Comparison of ENCODE assay signal across 23 cellular contexts in the genomic region with DNA sequence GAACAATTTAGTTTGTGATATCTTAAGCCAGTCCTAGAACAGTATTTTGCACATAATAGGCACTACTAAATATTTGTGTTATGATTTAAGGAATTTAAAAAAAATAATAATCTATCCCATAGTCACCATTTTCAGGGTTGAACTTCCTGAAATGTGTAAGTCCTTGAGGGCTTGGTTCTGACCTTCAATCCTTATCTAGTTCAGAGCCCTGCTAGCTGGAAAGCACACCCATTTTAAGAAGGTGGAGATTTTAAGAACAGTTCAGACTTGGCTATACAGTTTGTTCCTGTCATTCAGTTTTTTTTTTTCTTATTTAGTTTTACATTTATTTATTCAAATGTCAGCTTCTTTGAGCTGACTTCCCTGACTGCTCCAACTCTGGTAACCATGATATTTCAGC.
DNase-seq lines count a peak whose midpoint lies in the region; ATAC-seq, FAIRE-seq and TF ChIP-seq lines count a peak whose summit lies in the region.
"Had no signal": no experiment of that assay in that cellular context is flagged by ENCODE, and none has a peak within 500 bp of the region (broad histone marks: within the 10 kb centered on the region; RNA-seq: fewer than 3 reads in every experiment).

No MANE protein-coding gene starts in this region.

- H3K9me2 ChIP-seq in HCT116 (ENCODE audit: insufficient read depth): no peaks in the 10 kb centered on the region

- no peak overlapping the region for H2BK12ac ChIP-seq in neuronal stem cell (ENCODE audit: low read length)

- H3K27me3 ChIP-seq in HCT116 (ENCODE audit: insufficient read depth, low read length): no peaks in the 10 kb centered on the region
- no peaks in the 10 kb centered on the region for H3K27me3 ChIP-seq in left lung
- no peaks in the 10 kb centered on the region for H3K27me3 ChIP-seq in spleen (replicated peaks in 1 of 7)
- H3K27me3 ChIP-seq in neuronal stem cell (ENCODE audit: control insufficient read depth in 3 of 3, insufficient read depth in 3 of 3, low read depth in 1 of 3, low read length in 3 of 3): no peaks in the 10 kb centered on the region
- H3K27me3 ChIP-seq: BLaER1 treated with 17β-estradiol and CSF1 and Interleukin-3, amounts not matched to agents 10 nM and 100 nM had no signal

- H3K4ac ChIP-seq in neuronal stem cell (ENCODE audit: low read length): no peak overlapping the region

- no peaks in the 10 kb centered on the region for H3K79me2 ChIP-seq in HCT116 (ENCODE audit: insufficient read depth, low read length)

- CTCF ChIA-PET in HCT116 (lab: Charles Lee): no interaction called here

- no peaks in the 10 kb centered on the region for H3K4me1 ChIP-seq in HCT116 (ENCODE audit: control insufficient read depth in 1 of 2, insufficient read depth in 2 of 2, low read length in 2 of 2)
- H3K4me1 ChIP-seq in left lung: no peaks in the 10 kb centered on the region
- H3K4me1 ChIP-seq in spleen: no peaks in the 10 kb centered on the region
- no peaks in the 10 kb centered on the region for H3K4me1 ChIP-seq in neuronal stem cell (ENCODE audit: control insufficient read depth in 2 of 2, insufficient read depth in 1 of 2, low read depth in 1 of 2, low read length in 2 of 2)
- H3K4me1 ChIP-seq: BLaER1 treated with 17β-estradiol and CSF1 and Interleukin-3, amounts not matched to agents 10 nM and 100 nM; Caco-2 had no signal

- H3K79me1 ChIP-seq in neuronal stem cell (ENCODE audit: low read depth, low read length): no peaks in the 10 kb centered on the region

- H2AFZ ChIP-seq in HCT116 (ENCODE audit: low read depth, low read length, poor library complexity, severe bottlenecking) (peak overlapping the region; percentile 36), neuronal stem cell (ENCODE audit: low read length) (no peak overlapping the region)

- TF ChIP-seq RAD21 in HCT116 (IDR thresholded peaks at IDR 0.05; ENCODE audit: low read depth): no peak

- H3K4me3 ChIP-seq in HCT116 (replicated peaks in 1 of 2; ENCODE audit: low read depth in 1 of 2, low read length in 2 of 2) (no peak overlapping the region), left lung (no peak overlapping the region), spleen (no peak overlapping the region), neuronal stem cell (ENCODE audit: low read length in 2 of 2) (no peak overlapping the region)
- H3K4me3 ChIP-seq: BLaER1 treated with 17β-estradiol and CSF1 and Interleukin-3, amounts not matched to agents 10 nM and 100 nM; GM12878 had no signal

- RAD21 ChIA-PET in HCT116 (lab: Charles Lee; ENCODE audit: low non-redundant PET in 1 of 2, low total read pairs in 2 of 2, uncharacterized antibody in 2 of 2, unreplicated experiment in 2 of 2): no interaction called here

- H2BK120ac ChIP-seq in neuronal stem cell (ENCODE audit: low read depth, low read length): no peak overlapping the region

- H3K4me2 ChIP-seq in HCT116 (ENCODE audit: low read length): no peak overlapping the region
- H3K4me2 ChIP-seq in neuronal stem cell (ENCODE audit: insufficient read depth, low read length, poor library complexity, severe bottlenecking): no peak overlapping the region
- H3K4me2 ChIP-seq: BLaER1 treated with 17β-estradiol and CSF1 and Interleukin-3, amounts not matched to agents 10 nM and 100 nM had no signal

- POLR2A ChIA-PET in HCT116 (lab: Charles Lee): no interaction called here

- no peak overlapping the region for H3K23ac ChIP-seq in neuronal stem cell (ENCODE audit: low read depth, low read length, poor library complexity)

- no peak overlapping the region for H4K91ac ChIP-seq in neuronal stem cell (ENCODE audit: low read depth, low read length, poor library complexity)

- no peak for TF ChIP-seq CTCF in HCT116 (IDR thresholded peaks at IDR 0.05 in 2 of 3, conservative IDR thresholded peaks at IDR 0.05 in 1 of 3; ENCODE audit: borderline replicate concordance in 1 of 3, insufficient read depth in 1 of 3, low read depth in 2 of 3, low read length in 2 of 3)
- no peak for TF ChIP-seq CTCF in left lung (IDR thresholded peaks at IDR 0.05)
- no peak for TF ChIP-seq CTCF in spleen (IDR thresholded peaks at IDR 0.05 in 8 of 11, conservative IDR thresholded peaks at IDR 0.05 in 3 of 11)

- intact Hi-C loops in HCT116 (cut with micrococcal nuclease): no loop called here
- intact Hi-C loops in left lung (cut with DNase I): no loop called here
- intact Hi-C loops in spleen (cut with DNase I; ENCODE audit: low total_unique reads): no loop called here

- TF ChIP-seq POLR2A in HCT116 (IDR thresholded peaks at IDR 0.05; ENCODE audit: borderline replicate concordance, extremely low read depth, insufficient read depth, insufficient read length) (no peak), spleen (IDR thresholded peaks at IDR 0.05) (no peak)

- no peak overlapping the region for H3K14ac ChIP-seq in neuronal stem cell (ENCODE audit: low read length)

- H3K9me3 ChIP-seq in HCT116 (ENCODE audit: control insufficient read depth in 1 of 2, insufficient read depth in 1 of 2, low read depth in 1 of 2, low read length in 2 of 2): no peaks in the 10 kb centered on the region
- H3K9me3 ChIP-seq in left lung: no peaks in the 10 kb centered on the region
- H3K9me3 ChIP-seq in spleen: peaks cover 0 to 1% (median 0%) of the 10 kb centered on the region in 8 donors
- H3K9me3 ChIP-seq in neuronal stem cell (replicated peaks in 1 of 2; ENCODE audit: control insufficient read depth in 2 of 2, insufficient read depth in 1 of 2, low read depth in 1 of 2, low read length in 2 of 2): no peaks in the 10 kb centered on the region
- H3K9me3 ChIP-seq: BLaER1 treated with 17β-estradiol and CSF1 and Interleukin-3, amounts not matched to agents 10 nM and 100 nM; Caco-2 had no signal

- H3K27ac ChIP-seq in HCT116 (ENCODE audit: low read depth, low read length) (no peak overlapping the region), left lung (no peak overlapping the region), spleen (peak overlapping the region; percentile 15 to 75 (median 64)), neuronal stem cell (replicated peaks; ENCODE audit: low read length) (no peak overlapping the region)
- H3K27ac ChIP-seq: BLaER1 treated with 17β-estradiol and CSF1 and Interleukin-3, amounts not matched to agents 10 nM and 100 nM; C4-2B had no signal

- no peak overlapping the region for H3K9ac ChIP-seq in HCT116 (ENCODE audit: low read length)
- H3K9ac ChIP-seq in neuronal stem cell (ENCODE audit: low read depth, low read length, poor library complexity): no peak overlapping the region
- H3K9ac ChIP-seq: BLaER1 treated with 17β-estradiol and CSF1 and Interleukin-3, amounts not matched to agents 10 nM and 100 nM had no signal

- no peak overlapping the region for H3K18ac ChIP-seq in neuronal stem cell (ENCODE audit: low read length)

- ATAC-seq in HCT116 (no peak), left lung (peak; percentile 45)
- ATAC-seq: CD8-positive, alpha-beta T cell; GM12878 had no signal

- no peak for FAIRE-seq in RCC 7860 (lab: Jason Lieb, UNC)
- FAIRE-seq: A204.1, GM12878, GM12892, GM18507 had no signal

- no peak overlapping the region for H2AK5ac ChIP-seq in neuronal stem cell (ENCODE audit: low read depth, low read length)

- no TSS peak for BruUV-seq in HCT116 (replicated peaks; lab: Mats Ljungman, UMichigan)

- H3K36me3 ChIP-seq in HCT116 (ENCODE audit: control insufficient read depth in 1 of 2, insufficient read depth in 2 of 2, low read length in 2 of 2) (no peaks in the 10 kb centered on the region), left lung (no peaks in the 10 kb centered on the region), spleen (no peaks in the 10 kb centered on the region), neuronal stem cell (replicated peaks in 1 of 2; ENCODE audit: control insufficient read depth in 2 of 2, insufficient read depth in 2 of 2, low read length in 2 of 2) (no peaks in the 10 kb centered on the region)
- H3K36me3 ChIP-seq: BLaER1 treated with 17β-estradiol and CSF1 and Interleukin-3, amounts not matched to agents 10 nM and 100 nM had no signal

- H4K20me1 ChIP-seq in HCT116 (ENCODE audit: insufficient read depth): no peaks in the 10 kb centered on the region
- H4K20me1 ChIP-seq: BLaER1 treated with 17β-estradiol and CSF1 and Interleukin-3, amounts not matched to agents 10 nM and 100 nM had no signal

- H4K8ac ChIP-seq in neuronal stem cell (ENCODE audit: low read depth, low read length): no peak overlapping the region

- no peak overlapping the region for H2BK5ac ChIP-seq in neuronal stem cell (ENCODE audit: low read length)

- H2BK15ac ChIP-seq in neuronal stem cell (ENCODE audit: low read length): no peak overlapping the region

- DNase-seq in HCT116 (ENCODE audit: low read depth, low spot score) (no peak), OCI-M1 (lab: John Stamatoyannopoulos, UW) (peak; percentile 59), left lung (no peak), spleen (no peak), neuronal stem cell (ENCODE audit: low spot score) (no peak), RKO (ENCODE audit: low spot score) (no peak), RCC 7860 (ENCODE audit: low spot score) (no peak)
- DNase-seq in activated CD8-positive, alpha-beta memory T cell treated with anti-CD3 and anti-CD28 coated beads, Interleukin-2, amount 50 U/mL, for 48 hours: no peak
- DNase-seq: 8988T; AML-193; Caco-2; Calu3; CD4-positive, alpha-beta T cell; CD8-positive, alpha-beta T cell; DND-41; EL; GDM1 had no signal

TF ChIP-seq in HCT116, 20 proteins besides CTCF, POLR2A, EP300 and RAD21:
- TF ChIP-seq, protein P1, sequence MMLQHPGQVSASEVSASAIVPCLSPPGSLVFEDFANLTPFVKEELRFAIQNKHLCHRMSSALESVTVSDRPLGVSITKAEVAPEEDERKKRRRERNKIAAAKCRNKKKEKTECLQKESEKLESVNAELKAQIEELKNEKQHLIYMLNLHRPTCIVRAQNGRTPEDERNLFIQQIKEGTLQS (IDR thresholded peaks at IDR 0.05): no peak
TF ChIP-seq in HCT116: peak in this region for 0.

Comparison
In these comparisons a context has a peak if more than half of its experiments do, and no peak if none do; other contexts are left out.
1. H3K27ac ChIP-seq: peak in spleen (8 of 8); none in HCT116 (single experiment), left lung (0 of 2) and neuronal stem cell (single experiment).